Comparison of ENCODE assay signal across 8 cellular contexts in the genomic region with DNA sequence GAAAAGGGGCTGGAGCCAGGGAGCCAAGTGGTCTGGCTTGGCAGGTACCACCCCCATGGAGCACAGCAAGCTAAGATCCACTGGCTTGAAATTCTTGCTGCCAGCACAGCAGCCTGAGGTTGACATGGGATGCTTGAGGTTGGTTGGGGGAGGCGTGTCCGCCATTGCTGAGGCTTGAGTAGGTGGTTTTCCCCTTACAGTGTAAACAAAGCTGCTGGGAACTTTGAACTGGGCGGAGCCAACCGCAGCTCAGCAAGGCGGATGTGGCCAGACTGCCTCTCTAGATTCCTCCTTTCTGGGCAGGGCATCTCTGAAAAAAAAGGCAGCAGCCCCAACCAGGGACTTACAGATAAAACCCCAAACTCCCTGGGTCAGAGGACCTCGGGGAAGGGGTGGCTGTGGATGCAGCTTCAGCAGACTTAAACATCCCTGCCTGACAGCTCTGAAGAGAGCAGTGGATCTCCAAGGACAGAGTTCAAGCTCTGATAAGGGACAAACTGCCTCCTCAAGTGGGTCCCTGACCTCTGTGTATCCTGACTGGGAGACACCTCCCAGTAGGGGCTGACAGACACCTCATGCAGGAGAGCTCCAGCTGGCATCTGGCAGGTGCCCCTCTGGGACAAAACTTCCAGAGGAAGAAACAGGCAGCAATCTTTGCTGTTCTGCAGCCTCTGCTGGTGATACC.
DNase-seq lines count a peak whose midpoint lies in the region; ATAC-seq and TF ChIP-seq lines count a peak whose summit lies in the region.
"Not testable (repeated sequence)": the region's sequence is repeated elsewhere in the genome, so short reads cannot be mapped to it uniquely, and the experiment has no call there.

No MANE protein-coding gene starts in this region.

- not testable (repeated sequence) for H3K27ac ChIP-seq in CD4-positive, alpha-beta memory T cell (ENCODE audit: low read depth, low read length); colonic mucosa

- H3K27ac Mint-ChIP-seq in CD4-positive, alpha-beta memory T cell; activated CD4-positive, alpha-beta T cell treated with anti-CD3 and anti-CD28 coated beads, Interleukin-2, amount 10 ng/mL, durations not matched to agents 7 days and 5 days: not testable (repeated sequence)

- not testable (repeated sequence) for H3K27me3 ChIP-seq in CD4-positive, alpha-beta memory T cell (ENCODE audit: insufficient read depth, low read length); colonic mucosa

- not testable (repeated sequence) for H3K9me3 ChIP-seq in CD4-positive, alpha-beta memory T cell (ENCODE audit: control insufficient read depth in 1 of 2, low read length in 2 of 2); colonic mucosa

- TF ChIP-seq CTCF in colonic mucosa (IDR thresholded peaks at IDR 0.05) = not testable (repeated sequence)

- peak; percentile 45 for ATAC-seq in GM18520 (IDR thresholded peaks at IDR 0.05; ENCODE audit: unreplicated experiment)
- peak; percentile 83 for ATAC-seq in HG02870 (IDR thresholded peaks at IDR 0.05; ENCODE audit: unreplicated experiment)

- not testable (repeated sequence) for H3K9ac ChIP-seq in colonic mucosa (ENCODE audit: low read depth in 2 of 2, low read length in 2 of 2)

- H3K36me3 ChIP-seq in CD4-positive, alpha-beta memory T cell (ENCODE audit: insufficient read depth, low read length); colonic mucosa: not testable (repeated sequence)

- not testable (repeated sequence) for H3K4me3 ChIP-seq in CD4-positive, alpha-beta memory T cell (ENCODE audit: low read length in 2 of 2); colonic mucosa

- not testable (repeated sequence) for H3K4me1 Mint-ChIP-seq in CD4-positive, alpha-beta memory T cell; activated CD4-positive, alpha-beta T cell treated with anti-CD3 and anti-CD28 coated beads, Interleukin-2, amount 10 ng/mL, durations not matched to agents 7 days and 5 days

- not testable (repeated sequence) for H3K4me3 Mint-ChIP-seq in CD4-positive, alpha-beta memory T cell; activated CD4-positive, alpha-beta T cell treated with anti-CD3 and anti-CD28 coated beads, Interleukin-2, amount 10 ng/mL, durations not matched to agents 7 days and 5 days

- CTCF ChIA-PET in CD4-positive, alpha-beta memory T cell (lab: Charles Lee; ENCODE audit: partially characterized antibody); activated CD4-positive, alpha-beta T cell treated with anti-CD3 and anti-CD28 coated beads, Interleukin-2, amount 10 ng/mL, durations not matched to agents 7 days and 5 days (lab: Charles Lee): not testable (repeated sequence)

- POLR2A ChIA-PET in CD4-positive, alpha-beta memory T cell (lab: Charles Lee; ENCODE audit: partially characterized antibody); activated CD4-positive, alpha-beta T cell treated with anti-CD3 and anti-CD28 coated beads, Interleukin-2, amount 10 ng/mL, durations not matched to agents 7 days and 5 days (lab: Charles Lee): not testable (repeated sequence)

- H3K9me3 Mint-ChIP-seq in CD4-positive, alpha-beta memory T cell; activated CD4-positive, alpha-beta T cell treated with anti-CD3 and anti-CD28 coated beads, Interleukin-2, amount 10 ng/mL, durations not matched to agents 7 days and 5 days: not testable (repeated sequence)

- H3K27me3 Mint-ChIP-seq in CD4-positive, alpha-beta memory T cell; activated CD4-positive, alpha-beta T cell treated with anti-CD3 and anti-CD28 coated beads, Interleukin-2, amount 10 ng/mL, durations not matched to agents 7 days and 5 days: not testable (repeated sequence)

- not testable (repeated sequence) for H3K36me3 Mint-ChIP-seq in CD4-positive, alpha-beta memory T cell; activated CD4-positive, alpha-beta T cell treated with anti-CD3 and anti-CD28 coated beads, Interleukin-2, amount 10 ng/mL, durations not matched to agents 7 days and 5 days (ENCODE audit: low read depth)

- DNase-seq in CD4-positive, alpha-beta memory T cell = peak; percentile 15 to 41 (median 26)
- DNase-seq in LoVo (ENCODE audit: low spot score) (peak; percentile 81), RPMI8226 (peak; percentile 57), colonic mucosa (peak; percentile 84), mucosa of gallbladder (ENCODE audit: low spot score) (peak; percentile 66)
- peak; percentile 8 for DNase-seq in activated CD4-positive, alpha-beta T cell treated with anti-CD3 and anti-CD28 coated beads, Interleukin-2, amount 10 ng/mL, durations not matched to agents 7 days and 5 days

- intact Hi-C loops in CD4-positive, alpha-beta memory T cell (cut with micrococcal nuclease); colonic mucosa (cut with DNase I): not testable (repeated sequence)

- not testable (repeated sequence) for H3K4me1 ChIP-seq in CD4-positive, alpha-beta memory T cell (ENCODE audit: insufficient read depth, low read length); colonic mucosa

Comparison
In these comparisons a context has a peak if more than half of its experiments do, and no peak if none do; other contexts are left out.
1. DNase-seq: peak in every context shown above with its lines; median percentile 84 in colonic mucosa; 81 in LoVo; 66 in mucosa of gallbladder; 57 in RPMI8226; 26 in CD4-positive, alpha-beta memory T cell; 8 in activated CD4-positive, alpha-beta T cell treated with anti-CD3 and anti-CD28 coated beads, Interleukin-2, amount 10 ng/mL, durations not matched to agents 7 days and 5 days.